ENCODE assay signal across 16 cellular contexts in genomic region chr10:75100764-75101291, GRCh38. TPM values are rescaled to one million over a fixed set of nuclear protein-coding genes. Genes with fewer than 3 reads are reported as not detected.
DNase-seq lines count a peak whose midpoint lies in the region; ATAC-seq and TF ChIP-seq lines count a peak whose summit lies in the region.
"Had no signal": no experiment of that assay in that cellular context is flagged by ENCODE, and none has a peak within 500 bp of the region (broad histone marks: within the 10 kb centered on the region; RNA-seq: fewer than 3 reads in every experiment).

No MANE protein-coding gene starts in this region.

- DNase-seq in left ventricle myocardium inferior: no peak
- DNase-seq in Right ventricle myocardium superior: no peak
- DNase-seq in caudate nucleus (lab: John Stamatoyannopoulos, UW): peak in 1 of 61 donors; percentile 56
- no peak for DNase-seq in neuronal stem cell (ENCODE audit: low spot score)
- no peak for DNase-seq in vagina (ENCODE audit: extremely low spot score in 2 of 2)
- no peak for DNase-seq in sigmoid colon
- DNase-seq in NCI-H128 (lab: John Stamatoyannopoulos, UW; ENCODE audit: unreplicated experiment): no peak
- DNase-seq: activated CD4-positive, alpha-beta memory T cell treated with anti-CD3 and anti-CD28 coated beads for 36 hours; activated naive CD4-positive, alpha-beta T cell treated with anti-CD3 and anti-CD28 coated beads, Interleukin-2, amount 50 U/mL, for 16 hours; activated T-cell treated with anti-CD3 and anti-CD28 coated beads, Interleukin-2, amount 50 U/mL, for 1 hour; left colon; NCI-H1930; NCI-H510A; T-helper 1 cell; thyroid gland had no signal

- H3K14ac ChIP-seq in neuronal stem cell (ENCODE audit: low read length): no peak overlapping the region

- peak overlapping the region; percentile 74 for H3K27ac ChIP-seq in left ventricle myocardium inferior (replicated peaks)
- H3K27ac ChIP-seq in caudate nucleus (ENCODE audit: low read depth, low read length): peak overlapping the region; percentile 49
- peak overlapping the region; percentile 46 for H3K27ac ChIP-seq in neuronal stem cell (replicated peaks; ENCODE audit: low read length)
- H3K27ac ChIP-seq in vagina: peak overlapping the region; percentile 66
- no peak overlapping the region for H3K27ac ChIP-seq in sigmoid colon
- H3K27ac ChIP-seq: thyroid gland had no signal

- H3K9me3 ChIP-seq in left ventricle myocardium inferior (replicated peaks) (no peaks in the 10 kb centered on the region), neuronal stem cell (replicated peaks in 1 of 2; ENCODE audit: control insufficient read depth in 2 of 2, insufficient read depth in 1 of 2, low read depth in 1 of 2, low read length in 2 of 2) (no peaks in the 10 kb centered on the region), vagina (no peaks in the 10 kb centered on the region), sigmoid colon (no peaks in the 10 kb centered on the region)
- H3K9me3 ChIP-seq: thyroid gland had no signal

- ATAC-seq in Right ventricle myocardium superior (ENCODE audit: poor library complexity) (no peak), HG03045 (IDR thresholded peaks at IDR 0.05; ENCODE audit: unreplicated experiment) (no peak)

- TF ChIP-seq EP300 in sigmoid colon (IDR thresholded peaks at IDR 0.05): no peak

- no peaks in the 10 kb centered on the region for H3K79me1 ChIP-seq in neuronal stem cell (ENCODE audit: low read depth, low read length)

- H2BK12ac ChIP-seq in neuronal stem cell (ENCODE audit: low read length): no peak overlapping the region

- H3K36me3 ChIP-seq in left ventricle myocardium inferior (no peaks in the 10 kb centered on the region), neuronal stem cell (replicated peaks in 1 of 2; ENCODE audit: control insufficient read depth in 2 of 2, insufficient read depth in 2 of 2, low read length in 2 of 2) (no peaks in the 10 kb centered on the region), vagina (no peaks in the 10 kb centered on the region), sigmoid colon (no peaks in the 10 kb centered on the region)
- H3K36me3 ChIP-seq: thyroid gland had no signal

- H3K4me2 ChIP-seq in neuronal stem cell (ENCODE audit: insufficient read depth, low read length, poor library complexity, severe bottlenecking): no peak overlapping the region

- no peak overlapping the region for H3K23ac ChIP-seq in neuronal stem cell (ENCODE audit: low read depth, low read length, poor library complexity)

- TF ChIP-seq POLR2A in vagina (IDR thresholded peaks at IDR 0.05) (no peak), sigmoid colon (IDR thresholded peaks at IDR 0.05) (no peak)

- no peak overlapping the region for H3K4ac ChIP-seq in neuronal stem cell (ENCODE audit: low read length)

- H2AFZ ChIP-seq in neuronal stem cell (ENCODE audit: low read length): peak overlapping the region; percentile 93

- no peak overlapping the region for H3K9ac ChIP-seq in neuronal stem cell (ENCODE audit: low read depth, low read length, poor library complexity)

- H3K27me3 ChIP-seq in left ventricle myocardium inferior (ENCODE audit: low read depth) (no peaks in the 10 kb centered on the region), neuronal stem cell (ENCODE audit: control insufficient read depth in 3 of 3, insufficient read depth in 3 of 3, low read depth in 1 of 3, low read length in 3 of 3) (no peaks in the 10 kb centered on the region), vagina (no peaks in the 10 kb centered on the region), sigmoid colon (no peaks in the 10 kb centered on the region)
- H3K27me3 ChIP-seq: thyroid gland had no signal

- peak overlapping the region; percentile 48 for H3K18ac ChIP-seq in neuronal stem cell (ENCODE audit: low read length)

- TF ChIP-seq CTCF in left ventricle myocardium inferior (IDR thresholded peaks at IDR 0.05; ENCODE audit: borderline replicate concordance) (no peak), vagina (IDR thresholded peaks at IDR 0.05) (no peak), sigmoid colon (IDR thresholded peaks at IDR 0.05) (no peak)

- peak overlapping the region; percentile 8 for H2BK15ac ChIP-seq in neuronal stem cell (ENCODE audit: low read length)

- H3K4me3 ChIP-seq in left ventricle myocardium inferior (no peak overlapping the region), neuronal stem cell (ENCODE audit: low read length in 2 of 2) (peak overlapping the region in 1 of 2 donors; percentile 43), vagina (no peak overlapping the region), sigmoid colon (no peak overlapping the region)
- H3K4me3 ChIP-seq: thyroid gland had no signal

- peak overlapping the region; percentile 0 for H2BK5ac ChIP-seq in neuronal stem cell (ENCODE audit: low read length)

- intact Hi-C loops in left ventricle myocardium inferior (cut with micrococcal nuclease) (no loop called here), Right ventricle myocardium superior (cut with DNase I) (loop anchor here (5.0 kb wide), 2 partner anchors 839 to 854 kb away; no protein-coding TSS in a partner anchor), vagina (cut with DNase I) (loop anchor here (5.0 kb wide), 1 partner anchor 859 kb away; no protein-coding TSS in a partner anchor), sigmoid colon (cut with DNase I) (loop anchor here (1.0 to 5.0 kb wide), 3 partner anchors 79 to 856 kb away; no protein-coding TSS in a partner anchor)

- H4K8ac ChIP-seq in neuronal stem cell (ENCODE audit: low read depth, low read length): no peak overlapping the region

- no peak overlapping the region for H2AK5ac ChIP-seq in neuronal stem cell (ENCODE audit: low read depth, low read length)

- H3K4me1 ChIP-seq in left ventricle myocardium inferior: peaks cover 23% of the 10 kb centered on the region
- peaks cover 9 to 11% of the 10 kb centered on the region in 2 donors for H3K4me1 ChIP-seq in neuronal stem cell (ENCODE audit: control insufficient read depth in 2 of 2, insufficient read depth in 1 of 2, low read depth in 1 of 2, low read length in 2 of 2)
- H3K4me1 ChIP-seq in vagina: peaks cover 14% of the 10 kb centered on the region
- H3K4me1 ChIP-seq in sigmoid colon: peaks cover 0 to 8% (median 5%) of the 10 kb centered on the region in 4 donors

- no peak overlapping the region for H2BK120ac ChIP-seq in neuronal stem cell (ENCODE audit: low read depth, low read length)

- no peak overlapping the region for H4K91ac ChIP-seq in neuronal stem cell (ENCODE audit: low read depth, low read length, poor library complexity)

- WGBS in neuronal stem cell (ENCODE audit: extremely low coverage in 2 of 2, insufficient read length in 2 of 2, insufficient replicate concordance in 1 of 2), 2 donors: no CpG with 5 or more reads among the region's 4 CpGs
- WGBS in sigmoid colon, 2 donors: 76 to 82% methylated on average over 4 of the region's 4 CpGs

RNA-seq across cellular contexts. Expression of gene SAMD8, which starts 10.6 kb away (rescaled TPM):
- total RNA-seq in left ventricle myocardium inferior (24.6 TPM), Right ventricle myocardium superior (23.3 TPM), vagina (42.7 TPM), sigmoid colon (10 to 100 TPM; 25.0 to 37.5 (median 28.8) TPM)
- polyA plus RNA-seq in neuronal stem cell (2013, experiment 1 of 2): 11.4 TPM
- polyA plus RNA-seq in neuronal stem cell (2013, experiment 2 of 2): 12.2 TPM
- polyA plus RNA-seq in sigmoid colon: 1 to 10 TPM; 2.1 to 6.3 (median 3.0) TPM

Comparison
In these comparisons a context has a peak if more than half of its experiments do, and no peak if none do; other contexts are left out.
1. H3K27ac ChIP-seq: peak in left ventricle myocardium inferior (single experiment), caudate nucleus (single experiment), neuronal stem cell (single experiment) and vagina (single experiment); none in sigmoid colon (0 of 4).